ENCODE assay signal across 4 cellular contexts in the genomic region with DNA sequence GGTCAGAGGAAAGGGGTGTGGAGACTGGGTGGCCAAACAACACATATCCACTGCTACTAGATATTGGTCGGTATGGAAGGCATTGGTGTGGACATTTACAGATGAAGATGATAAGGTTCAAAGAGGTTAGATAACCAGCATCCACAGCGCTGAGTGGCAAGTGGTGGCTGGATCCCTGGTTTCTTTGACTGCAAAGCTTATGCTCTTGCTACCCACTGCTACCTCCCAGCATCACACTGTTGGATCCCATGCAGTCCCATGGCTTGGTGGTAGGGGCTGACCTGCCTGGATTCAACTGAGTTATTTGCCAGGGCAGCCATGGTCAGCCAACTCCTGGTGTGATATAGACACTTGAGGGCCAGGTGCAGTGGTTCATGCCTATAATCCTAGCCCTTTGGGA.
"Had no signal": no experiment of that assay in that cellular context is flagged by ENCODE, and none has a peak within 500 bp of the region (broad histone marks: within the 10 kb centered on the region; RNA-seq: fewer than 3 reads in every experiment).

No MANE protein-coding gene starts in this region.

- DNase-seq: H9, HCEC 1CT had no signal

- H3K4me2 ChIP-seq: GM23338 had no signal

- H3K4me3 Mint-ChIP-seq: GM23338, H9, IgD-negative memory B cell had no signal

- H3K27ac Mint-ChIP-seq: GM23338, IgD-negative memory B cell had no signal

- ATAC-seq: GM23338 had no signal

- H3K4me3 ChIP-seq: GM23338 had no signal

- H2AFZ ChIP-seq: GM23338 had no signal

- H3K27me3 Mint-ChIP-seq: IgD-negative memory B cell had no signal
